ENCODE assay signal across 8 cellular contexts in the genomic region with DNA sequence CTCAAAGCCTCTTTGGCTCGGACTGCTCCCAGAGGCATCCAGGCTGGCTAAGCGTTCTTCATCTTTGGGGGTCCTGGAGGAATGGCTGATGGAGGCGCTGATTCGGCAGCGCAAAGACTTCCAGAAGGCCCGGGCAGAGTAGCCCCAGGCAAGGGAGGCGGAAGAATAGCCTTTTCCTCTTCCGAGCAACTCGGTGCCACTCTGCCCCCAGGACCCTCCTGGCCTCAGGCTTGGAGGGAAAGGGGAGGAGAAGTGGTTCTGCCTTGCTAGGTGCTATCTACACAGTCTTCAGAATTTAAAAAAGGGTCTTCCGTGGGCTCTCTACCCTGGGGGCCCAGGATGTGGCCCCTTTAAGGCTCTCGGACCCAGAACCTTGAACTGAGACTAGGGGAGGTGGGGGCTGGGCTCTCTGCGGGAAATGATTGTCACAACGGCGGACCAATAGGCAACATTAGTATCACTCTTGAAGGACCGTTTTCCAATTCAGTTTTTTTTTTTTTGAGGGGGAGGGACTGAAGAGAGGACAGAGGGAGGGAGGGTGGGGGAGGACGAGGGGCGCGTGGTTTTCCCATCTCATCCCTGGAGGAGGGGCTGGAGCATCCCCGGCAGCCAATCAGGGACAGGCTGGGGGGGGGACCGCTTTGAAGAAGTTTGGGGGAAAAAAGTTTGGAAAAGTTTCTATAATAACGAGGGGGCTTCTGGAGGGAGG. TPM values are rescaled to one million over a fixed set of nuclear protein-coding genes. Genes with fewer than 3 reads are reported as not detected.
DNase-seq lines count a peak whose midpoint lies in the region; ATAC-seq and TF ChIP-seq lines count a peak whose summit lies in the region.

A gene (plus strand): TSS at position 679 of the 709 bp plus-strand sequence. CDS start 157 bp downstream, outside the sequence.

- H3K4me2 ChIP-seq in HCT116 (ENCODE audit: low read length), result peak within 1 kb of the TSS; percentile 97

- peak within 1 kb of the TSS; percentile 71 for H3K27ac Mint-ChIP-seq in Caco-2 (ENCODE audit: unreplicated experiment)

- H2AFZ ChIP-seq in HCT116 (ENCODE audit: low read depth, low read length, poor library complexity, severe bottlenecking), result peak within 1 kb of the TSS; percentile 87

- BruUV-seq in Caco-2 (replicated peaks; lab: Mats Ljungman, UMichigan), result no TSS peak
- BruUV-seq in HCT116 (replicated peaks; lab: Mats Ljungman, UMichigan), result TSS peak; percentile 87

- no peak for TF ChIP-seq RAD21 in HCT116 (IDR thresholded peaks at IDR 0.05; ENCODE audit: low read depth)

- POLR2A ChIA-PET in Caco-2 (lab: Charles Lee), result no interaction called here
- POLR2A ChIA-PET in HCT116 (lab: Charles Lee), result no interaction called here

- DNase-seq in Caco-2 (peak; percentile 27 to 54), HCT116 (ENCODE audit: low read depth, low spot score) (peak; percentile 81), NCI-H2171 treated with DMSO at 0.1 percent for 48 hours (lab: John Stamatoyannopoulos, UW) (peak; percentile 96), adrenal gland (peak; percentile 80 to 95 (median 90)), cardiac muscle cell (ENCODE audit: low read depth in 1 of 2, low spot score in 1 of 2) (peak; percentile 93 to 98), ovary (peak; percentile 85 to 95 (median 89))
- no peak for DNase-seq in stimulated activated CD4-positive, alpha-beta T cell treated with anti-CD3 and anti-CD28 coated beads, Interleukin-4, amount 100 ng/mL, for 24 hours

- H3K4me1 ChIP-seq in Caco-2 (peaks cover 4% of the 10 kb centered on the region; the same call in 1 of the 2 replicates), HCT116 (ENCODE audit: control insufficient read depth in 1 of 2, insufficient read depth in 2 of 2, low read length in 2 of 2) (peaks cover 15 to 33% of the 10 kb centered on the region in 2 experiments), adrenal gland (replicated peaks in 1 of 2) (peaks cover 11 to 27% of the 10 kb centered on the region in 2 donors), cardiac muscle cell (ENCODE audit: low read depth) (peaks cover 5% of the 10 kb centered on the region), ovary (ENCODE audit: insufficient read depth) (peaks cover 9% of the 10 kb centered on the region)

- H3K9me2 ChIP-seq in HCT116 (ENCODE audit: insufficient read depth), result no peaks in the 10 kb centered on the region

- H3K9me3 Mint-ChIP-seq in Caco-2 (ENCODE audit: unreplicated experiment), result no peaks in the 10 kb centered on the region

- TF ChIP-seq POLR2A in HCT116 (IDR thresholded peaks at IDR 0.05; ENCODE audit: borderline replicate concordance, extremely low read depth, insufficient read depth, insufficient read length), result no peak
- peak in 1 of 2 donors; percentile 19 for TF ChIP-seq POLR2A in adrenal gland (IDR thresholded peaks at IDR 0.05)
- TF ChIP-seq POLR2A in ovary (IDR thresholded peaks at IDR 0.05), result no peak
- TF ChIP-seq POLR2A in GM18505 (IDR thresholded peaks at IDR 0.05; ENCODE audit: borderline replicate concordance, extremely low read depth, insufficient read depth, insufficient read length), result no peak

- H3K27ac ChIP-seq in HCT116 (ENCODE audit: low read depth, low read length) (peak within 1 kb of the TSS; percentile 89), adrenal gland (peak within 1 kb of the TSS; percentile 84 to 97 (median 88)), cardiac muscle cell (peak within 1 kb of the TSS; percentile 85), ovary (peak within 1 kb of the TSS; percentile 93 to 96)

- WGBS in adrenal gland, 4 donors, result 2 to 6% (median 4%) methylated on average over 14 to 21 of the region's 21 CpGs
- WGBS in ovary, 3 donors, result 1 to 2% (median 2%) methylated on average over 21 of the region's 21 CpGs

- peak; percentile 45 for ATAC-seq in HCT116
- ATAC-seq in GM18505 (IDR thresholded peaks at IDR 0.05; ENCODE audit: unreplicated experiment), result no peak

- H3K79me2 ChIP-seq in HCT116 (ENCODE audit: insufficient read depth, low read length), result no peaks in the 10 kb centered on the region

- CTCF ChIA-PET in Caco-2 (lab: Charles Lee) (no interaction called here), HCT116 (lab: Charles Lee) (no interaction called here)

- H3K9ac ChIP-seq in HCT116 (ENCODE audit: low read length), result peak within 1 kb of the TSS; percentile 69

- peak within 1 kb of the TSS; percentile 85 for H3K4me3 Mint-ChIP-seq in Caco-2 (ENCODE audit: unreplicated experiment)

- no peak for TF ChIP-seq CTCF in Caco-2 (IDR thresholded peaks at IDR 0.05; ENCODE audit: insufficient read depth in 1 of 2, low read depth in 1 of 2, low read length in 1 of 2, severe bottlenecking in 1 of 2, unreplicated experiment in 1 of 2)
- no peak for TF ChIP-seq CTCF in HCT116 (IDR thresholded peaks at IDR 0.05 in 2 of 3, conservative IDR thresholded peaks at IDR 0.05 in 1 of 3; ENCODE audit: borderline replicate concordance in 1 of 3, insufficient read depth in 1 of 3, low read depth in 2 of 3, low read length in 2 of 3)
- TF ChIP-seq CTCF in adrenal gland (IDR thresholded peaks at IDR 0.05), result no peak
- no peak for TF ChIP-seq CTCF in cardiac muscle cell (IDR thresholded peaks at IDR 0.05; ENCODE audit: low read depth, low read length)
- peak in 1 of 3 donors; percentile 19 for TF ChIP-seq CTCF in ovary (IDR thresholded peaks at IDR 0.05)

- peak within 1 kb of the TSS; percentile 67 for H3K4me3 ChIP-seq in Caco-2 (ENCODE audit: low read depth, low read length)
- peak within 1 kb of the TSS; percentile 55 to 64 for H3K4me3 ChIP-seq in HCT116 (replicated peaks in 1 of 2; ENCODE audit: low read depth in 1 of 2, low read length in 2 of 2)
- peak within 1 kb of the TSS in 3 of 4 donors; percentile 11 to 83 (median 59) for H3K4me3 ChIP-seq in adrenal gland
- peak within 1 kb of the TSS; percentile 79 for H3K4me3 ChIP-seq in cardiac muscle cell
- H3K4me3 ChIP-seq in ovary, result peak within 1 kb of the TSS; percentile 71

- no peaks in the 10 kb centered on the region for H3K27me3 ChIP-seq in Caco-2 (replicated peaks; ENCODE audit: control insufficient read depth, insufficient read depth, low read length)
- H3K27me3 ChIP-seq in HCT116 (ENCODE audit: insufficient read depth, low read length), result no peaks in the 10 kb centered on the region
- no peaks in the 10 kb centered on the region for H3K27me3 ChIP-seq in adrenal gland
- H3K27me3 ChIP-seq in cardiac muscle cell, result peaks cover 8% of the 10 kb centered on the region
- no peaks in the 10 kb centered on the region for H3K27me3 ChIP-seq in ovary

- peaks cover 13% of the 10 kb centered on the region for H3K4me1 Mint-ChIP-seq in Caco-2 (ENCODE audit: low read depth, unreplicated experiment)

- no peaks in the 10 kb centered on the region for H3K27me3 Mint-ChIP-seq in Caco-2 (ENCODE audit: insufficient read depth, unreplicated experiment)

- no peaks in the 10 kb centered on the region for H4K20me1 ChIP-seq in HCT116 (ENCODE audit: insufficient read depth)

- H3K36me3 ChIP-seq in Caco-2 (ENCODE audit: control insufficient read depth, insufficient read depth, low read length) (no peaks in the 10 kb centered on the region), HCT116 (ENCODE audit: control insufficient read depth in 1 of 2, insufficient read depth in 2 of 2, low read length in 2 of 2) (no peaks in the 10 kb centered on the region), adrenal gland (replicated peaks in 1 of 2) (no peaks in the 10 kb centered on the region), cardiac muscle cell (no peaks in the 10 kb centered on the region), ovary (no peaks in the 10 kb centered on the region)

- no peaks in the 10 kb centered on the region for H3K36me3 Mint-ChIP-seq in Caco-2 (ENCODE audit: insufficient read depth, unreplicated experiment)

- RAD21 ChIA-PET in HCT116 (lab: Charles Lee; ENCODE audit: low non-redundant PET in 1 of 2, low total read pairs in 2 of 2, uncharacterized antibody in 2 of 2, unreplicated experiment in 2 of 2), result no interaction called here

- intact Hi-C loops in Caco-2 (cut with micrococcal nuclease; ENCODE audit: unreplicated experiment) (loop anchor here (1.0 to 2.0 kb wide), 3 partner anchors 25 to 60 kb away; no protein-coding TSS in a partner anchor), HCT116 (cut with micrococcal nuclease) (loop anchor here (1.0 kb wide), 2 partner anchors 25 to 34 kb away; no protein-coding TSS in a partner anchor), adrenal gland (cut with DNase I) (loop anchor here (5.0 kb wide), 2 partner anchors 50 to 65 kb away; no protein-coding TSS in a partner anchor), ovary (cut with DNase I) (loop anchor here (1.0 to 10.0 kb wide), 4 partner anchors 35 to 223 kb away; a partner anchor contains a TSS)

- no peaks in the 10 kb centered on the region for H3K9me3 ChIP-seq in Caco-2
- H3K9me3 ChIP-seq in HCT116 (ENCODE audit: control insufficient read depth in 1 of 2, insufficient read depth in 1 of 2, low read depth in 1 of 2, low read length in 2 of 2), result no peaks in the 10 kb centered on the region
- H3K9me3 ChIP-seq in adrenal gland (replicated peaks in 1 of 3), result no peaks in the 10 kb centered on the region
- no peaks in the 10 kb centered on the region for H3K9me3 ChIP-seq in cardiac muscle cell (ENCODE audit: low read depth)
- H3K9me3 ChIP-seq in ovary, result no peaks in the 10 kb centered on the region

- no peak for TF ChIP-seq EP300 in ovary (IDR thresholded peaks at IDR 0.05)

TF ChIP-seq in HCT116, 20 proteins besides CTCF, POLR2A, EP300 and RAD21:
- TF ChIP-seq CEBPB (IDR thresholded peaks at IDR 0.05; ENCODE audit: low read depth) (no peak), EZH2 (IDR thresholded peaks at IDR 0.05) (no peak), FOSL1 (IDR thresholded peaks at IDR 0.05; ENCODE audit: low read depth) (no peak), SIN3A (IDR thresholded peaks at IDR 0.05; ENCODE audit: low read depth) (no peak)

RNA-seq across cellular contexts. Expression of the gene that starts here (rescaled TPM):
- total RNA-seq in Caco-2 (2022) (0.84 and 0.88 TPM in 2 replicates), HCT116 (2021; ENCODE audit: unreplicated experiment) (7.6 TPM), adrenal gland (100 to 1,000 TPM in 2 of 8 donors, 10 to 100 TPM in 6; 17.0 to 164 (median 59.8) TPM), cardiac muscle cell (56.8 and 117 TPM in 2 replicates), ovary (100 to 1,000 TPM in 5 of 7 donors, 10 to 100 TPM in 2; 74.1 to 288 (median 186) TPM)
- polyA plus RNA-seq in HCT116 (2012), result 6.2 and 6.4 TPM in 2 replicates
- polyA plus RNA-seq in adrenal gland (100 to 1,000 TPM in 2 of 3 donors, 10 to 100 TPM in 1; 11.8 to 505 (median 390) TPM), cardiac muscle cell (83.2 and 120 TPM in 2 replicates), ovary (100 to 1,000 TPM in 1 of 2 donors, 10 to 100 TPM in 1; 25.9 to 157 TPM)

Comparison
In these comparisons a context has a peak if more than half of its experiments do, and no peak if none do; other contexts are left out.
1. Peak in DNase-seq and H3K4me3 ChIP-seq in Caco-2; RNA of the gene not detected or under 1 TPM.